9 cellular contexts compared by ENCODE assay signal in the genomic region with DNA sequence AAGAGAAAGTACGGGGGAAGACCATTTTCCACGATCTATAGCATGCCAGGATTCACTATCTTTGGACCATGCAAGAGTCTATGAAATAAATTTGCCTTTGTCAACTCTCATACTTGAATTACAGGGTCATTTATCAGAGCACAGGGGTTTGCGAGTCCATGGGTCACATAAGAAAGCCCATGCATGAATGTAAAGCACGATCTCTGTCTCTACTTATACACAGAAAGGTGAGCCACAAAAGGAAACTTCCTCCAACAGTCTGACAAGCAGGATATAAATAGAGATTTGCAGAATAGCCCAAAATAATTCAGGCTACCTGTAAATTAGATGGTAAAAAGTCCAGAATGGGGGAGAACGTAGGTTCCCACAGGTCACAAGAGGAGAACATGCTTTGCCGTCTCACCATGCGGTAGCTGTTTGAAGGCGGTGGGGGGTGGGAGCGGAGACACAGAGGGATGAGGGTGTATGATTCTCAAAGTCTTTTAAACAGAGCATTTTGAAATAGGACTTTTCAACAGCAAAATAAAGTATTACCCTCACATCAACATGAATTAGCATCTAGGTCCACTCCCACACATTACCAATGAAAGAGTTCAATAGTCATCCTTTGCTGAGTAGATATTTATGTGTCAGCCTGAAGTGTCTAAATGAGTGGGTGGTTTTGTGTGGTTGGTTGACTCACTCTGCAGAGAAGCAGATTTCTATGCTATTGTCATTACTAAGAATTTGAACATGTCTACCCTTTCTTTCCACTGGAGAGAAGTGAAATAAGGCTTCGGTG.
DNase-seq lines count a peak whose midpoint lies in the region; ATAC-seq and TF ChIP-seq lines count a peak whose summit lies in the region.
"Had no signal": no experiment of that assay in that cellular context is flagged by ENCODE, and none has a peak within 500 bp of the region (broad histone marks: within the 10 kb centered on the region; RNA-seq: fewer than 3 reads in every experiment).

No MANE protein-coding gene starts in this region.

- peaks cover 0 to 3% of the 10 kb centered on the region in 2 donors for H3K9me3 ChIP-seq in ascending aorta
- no peaks in the 10 kb centered on the region for H3K9me3 ChIP-seq in thyroid gland

- H3K27me3 ChIP-seq in ascending aorta = no peaks in the 10 kb centered on the region
- no peaks in the 10 kb centered on the region for H3K27me3 ChIP-seq in thyroid gland

- H3K4me1 ChIP-seq in ascending aorta (peaks cover 0 to 4% of the 10 kb centered on the region in 2 donors), thyroid gland (no peaks in the 10 kb centered on the region)

- TF ChIP-seq CTCF in ascending aorta (IDR thresholded peaks at IDR 0.05) (no peak), thyroid gland (IDR thresholded peaks at IDR 0.05) (no peak)

- WGBS in thyroid gland, 2 donors = 93 to 94% methylated on average over 10 of the region's 10 CpGs

- no peak overlapping the region for H3K27ac ChIP-seq in ascending aorta
- no peak overlapping the region for H3K27ac ChIP-seq in thyroid gland
- H3K27ac ChIP-seq: SK-N-MC had no signal

- peak; percentile 61 for DNase-seq in non-pigmented ciliary epithelial cell (ENCODE audit: low read depth)
- no peak for DNase-seq in ascending aorta (ENCODE audit: low spot score in 2 of 2)
- no peak for DNase-seq in thyroid gland
- DNase-seq in cortex of kidney (lab: John Stamatoyannopoulos, UW) = no peak
- DNase-seq in Right ventricle myocardium inferior (ENCODE audit: missing footprints) = no peak

- TF ChIP-seq POLR2A in Raji (IDR thresholded peaks at IDR 0.05; ENCODE audit: insufficient read depth, low read depth, low read length) (0 out of 2 replicates have a peak, but pooled peaks have one; percentile 12), thyroid gland (IDR thresholded peaks at IDR 0.05) (no peak)

- no peak overlapping the region for H3K4me3 ChIP-seq in ascending aorta
- H3K4me3 ChIP-seq in thyroid gland (replicated peaks in 1 of 3) = no peak overlapping the region
- H3K4me3 ChIP-seq: SK-N-MC had no signal

- intact Hi-C loops in ascending aorta (cut with DNase I) (no loop called here), thyroid gland (cut with DNase I) (no loop called here), Right ventricle myocardium inferior (cut with DNase I) (no loop called here)

- peak; percentile 62 for ATAC-seq in GM18873 (IDR thresholded peaks at IDR 0.05; ENCODE audit: low FRiP score, unreplicated experiment)
- ATAC-seq in HG02763 (IDR thresholded peaks at IDR 0.05; ENCODE audit: unreplicated experiment) = peak; percentile 74
- ATAC-seq in Right ventricle myocardium inferior = no peak

- H3K36me3 ChIP-seq in ascending aorta (peaks cover 0 to 8% of the 10 kb centered on the region in 2 donors), thyroid gland (no peaks in the 10 kb centered on the region)
